ENCODE assay signal across 2 cellular contexts in genomic region chr6:114153448-114153847, GRCh38.
TF ChIP-seq lines count a peak whose summit lies in the region.

No MANE protein-coding gene starts in this region.

TF ChIP-seq in GM23338, 12 proteins besides CTCF, POLR2A, EP300 and RAD21 (continued from another document):
- TF ChIP-seq, protein P1, sequence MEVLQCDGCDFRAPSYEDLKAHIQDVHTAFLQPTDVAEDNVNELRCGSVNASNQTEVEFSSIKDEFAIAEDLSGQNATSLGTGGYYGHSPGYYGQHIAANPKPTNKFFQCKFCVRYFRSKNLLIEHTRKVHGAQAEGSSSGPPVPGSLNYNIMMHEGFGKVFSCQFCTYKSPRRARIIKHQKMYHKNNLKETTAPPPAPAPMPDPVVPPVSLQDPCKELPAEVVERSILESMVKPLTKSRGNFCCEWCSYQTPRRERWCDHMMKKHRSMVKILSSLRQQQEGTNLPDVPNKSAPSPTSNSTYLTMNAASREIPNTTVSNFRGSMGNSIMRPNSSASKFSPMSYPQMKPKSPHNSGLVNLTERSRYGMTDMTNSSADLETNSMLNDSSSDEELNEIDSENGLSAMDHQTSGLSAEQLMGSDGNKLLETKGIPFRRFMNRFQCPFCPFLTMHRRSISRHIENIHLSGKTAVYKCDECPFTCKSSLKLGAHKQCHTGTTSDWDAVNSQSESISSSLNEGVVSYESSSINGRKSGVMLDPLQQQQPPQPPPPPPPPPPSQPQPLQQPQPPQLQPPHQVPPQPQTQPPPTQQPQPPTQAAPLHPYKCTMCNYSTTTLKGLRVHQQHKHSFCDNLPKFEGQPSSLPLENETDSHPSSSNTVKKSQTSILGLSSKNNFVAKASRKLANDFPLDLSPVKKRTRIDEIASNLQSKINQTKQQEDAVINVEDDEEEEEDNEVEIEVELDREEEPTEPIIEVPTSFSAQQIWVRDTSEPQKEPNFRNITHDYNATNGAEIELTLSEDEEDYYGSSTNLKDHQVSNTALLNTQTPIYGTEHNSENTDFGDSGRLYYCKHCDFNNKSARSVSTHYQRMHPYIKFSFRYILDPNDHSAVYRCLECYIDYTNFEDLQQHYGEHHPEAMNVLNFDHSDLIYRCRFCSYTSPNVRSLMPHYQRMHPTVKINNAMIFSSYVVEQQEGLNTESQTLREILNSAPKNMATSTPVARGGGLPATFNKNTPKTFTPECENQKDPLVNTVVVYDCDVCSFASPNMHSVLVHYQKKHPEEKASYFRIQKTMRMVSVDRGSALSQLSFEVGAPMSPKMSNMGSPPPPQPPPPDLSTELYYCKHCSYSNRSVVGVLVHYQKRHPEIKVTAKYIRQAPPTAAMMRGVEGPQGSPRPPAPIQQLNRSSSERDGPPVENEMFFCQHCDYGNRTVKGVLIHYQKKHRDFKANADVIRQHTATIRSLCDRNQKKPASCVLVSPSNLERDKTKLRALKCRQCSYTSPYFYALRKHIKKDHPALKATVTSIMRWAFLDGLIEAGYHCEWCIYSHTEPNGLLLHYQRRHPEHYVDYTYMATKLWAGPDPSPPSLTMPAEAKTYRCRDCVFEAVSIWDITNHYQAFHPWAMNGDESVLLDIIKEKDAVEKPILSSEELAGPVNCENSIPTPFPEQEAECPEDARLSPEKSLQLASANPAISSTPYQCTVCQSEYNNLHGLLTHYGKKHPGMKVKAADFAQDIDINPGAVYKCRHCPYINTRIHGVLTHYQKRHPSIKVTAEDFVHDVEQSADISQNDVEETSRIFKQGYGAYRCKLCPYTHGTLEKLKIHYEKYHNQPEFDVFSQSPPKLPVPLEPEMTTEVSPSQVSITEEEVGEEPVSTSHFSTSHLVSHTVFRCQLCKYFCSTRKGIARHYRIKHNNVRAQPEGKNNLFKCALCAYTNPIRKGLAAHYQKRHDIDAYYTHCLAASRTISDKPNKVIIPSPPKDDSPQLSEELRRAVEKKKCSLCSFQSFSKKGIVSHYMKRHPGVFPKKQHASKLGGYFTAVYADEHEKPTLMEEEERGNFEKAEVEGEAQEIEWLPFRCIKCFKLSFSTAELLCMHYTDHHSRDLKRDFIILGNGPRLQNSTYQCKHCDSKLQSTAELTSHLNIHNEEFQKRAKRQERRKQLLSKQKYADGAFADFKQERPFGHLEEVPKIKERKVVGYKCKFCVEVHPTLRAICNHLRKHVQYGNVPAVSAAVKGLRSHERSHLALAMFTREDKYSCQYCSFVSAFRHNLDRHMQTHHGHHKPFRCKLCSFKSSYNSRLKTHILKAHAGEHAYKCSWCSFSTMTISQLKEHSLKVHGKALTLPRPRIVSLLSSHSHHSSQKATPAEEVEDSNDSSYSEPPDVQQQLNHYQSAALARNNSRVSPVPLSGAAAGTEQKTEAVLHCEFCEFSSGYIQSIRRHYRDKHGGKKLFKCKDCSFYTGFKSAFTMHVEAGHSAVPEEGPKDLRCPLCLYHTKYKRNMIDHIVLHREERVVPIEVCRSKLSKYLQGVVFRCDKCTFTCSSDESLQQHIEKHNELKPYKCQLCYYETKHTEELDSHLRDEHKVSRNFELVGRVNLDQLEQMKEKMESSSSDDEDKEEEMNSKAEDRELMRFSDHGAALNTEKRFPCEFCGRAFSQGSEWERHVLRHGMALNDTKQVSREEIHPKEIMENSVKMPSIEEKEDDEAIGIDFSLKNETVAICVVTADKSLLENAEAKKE (CRISPR knock-in tag; IDR thresholded peaks at IDR 0.05), result no peak
- no peak for TF ChIP-seq ZNF331 (CRISPR knock-in tag; IDR thresholded peaks at IDR 0.05; ENCODE audit: low read depth)
- TF ChIP-seq STAT1 (IDR thresholded peaks at IDR 0.05; ENCODE audit: unreplicated experiment), result no peak
- no peak for TF ChIP-seq EZH2 (IDR thresholded peaks at IDR 0.05; ENCODE audit: low read depth, unreplicated experiment)
- no peak for TF ChIP-seq EZH2phosphoT487 (IDR thresholded peaks at IDR 0.05; ENCODE audit: unreplicated experiment)
- no peak for TF ChIP-seq ZNF114 (CRISPR knock-in tag; IDR thresholded peaks at IDR 0.05)
- TF ChIP-seq, protein P2, sequence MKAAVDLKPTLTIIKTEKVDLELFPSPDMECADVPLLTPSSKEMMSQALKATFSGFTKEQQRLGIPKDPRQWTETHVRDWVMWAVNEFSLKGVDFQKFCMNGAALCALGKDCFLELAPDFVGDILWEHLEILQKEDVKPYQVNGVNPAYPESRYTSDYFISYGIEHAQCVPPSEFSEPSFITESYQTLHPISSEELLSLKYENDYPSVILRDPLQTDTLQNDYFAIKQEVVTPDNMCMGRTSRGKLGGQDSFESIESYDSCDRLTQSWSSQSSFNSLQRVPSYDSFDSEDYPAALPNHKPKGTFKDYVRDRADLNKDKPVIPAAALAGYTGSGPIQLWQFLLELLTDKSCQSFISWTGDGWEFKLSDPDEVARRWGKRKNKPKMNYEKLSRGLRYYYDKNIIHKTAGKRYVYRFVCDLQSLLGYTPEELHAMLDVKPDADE (IDR thresholded peaks at IDR 0.05), result no peak

TF ChIP-seq in WTC11, 78 proteins besides CTCF, POLR2A, EP300 and RAD21 (continued from another document):
- TF ChIP-seq, protein P3, sequence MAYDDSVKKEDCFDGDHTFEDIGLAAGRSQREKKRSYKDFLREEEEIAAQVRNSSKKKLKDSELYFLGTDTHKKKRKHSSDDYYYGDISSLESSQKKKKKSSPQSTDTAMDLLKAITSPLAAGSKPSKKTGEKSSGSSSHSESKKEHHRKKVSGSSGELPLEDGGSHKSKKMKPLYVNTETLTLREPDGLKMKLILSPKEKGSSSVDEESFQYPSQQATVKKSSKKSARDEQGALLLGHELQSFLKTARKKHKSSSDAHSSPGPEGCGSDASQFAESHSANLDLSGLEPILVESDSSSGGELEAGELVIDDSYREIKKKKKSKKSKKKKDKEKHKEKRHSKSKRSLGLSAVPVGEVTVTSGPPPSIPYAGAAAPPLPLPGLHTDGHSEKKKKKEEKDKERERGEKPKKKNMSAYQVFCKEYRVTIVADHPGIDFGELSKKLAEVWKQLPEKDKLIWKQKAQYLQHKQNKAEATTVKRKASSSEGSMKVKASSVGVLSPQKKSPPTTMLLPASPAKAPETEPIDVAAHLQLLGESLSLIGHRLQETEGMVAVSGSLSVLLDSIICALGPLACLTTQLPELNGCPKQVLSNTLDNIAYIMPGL (CRISPR knock-in tag; IDR thresholded peaks at IDR 0.05), result no peak
- TF ChIP-seq TEAD4 (CRISPR knock-in tag; IDR thresholded peaks at IDR 0.05), result no peak
- TF ChIP-seq NFE2L1 (CRISPR knock-in tag; IDR thresholded peaks at IDR 0.05), result no peak
- TF ChIP-seq FOXK1 (CRISPR knock-in tag; IDR thresholded peaks at IDR 0.05), result no peak
- no peak for TF ChIP-seq JUN (CRISPR knock-in tag; IDR thresholded peaks at IDR 0.05)
- TF ChIP-seq USF2 (CRISPR knock-in tag; IDR thresholded peaks at IDR 0.05), result no peak
- TF ChIP-seq ESRRA (CRISPR knock-in tag; IDR thresholded peaks at IDR 0.05; ENCODE audit: borderline replicate concordance), result no peak
- no peak for TF ChIP-seq ZNF317 (CRISPR knock-in tag; IDR thresholded peaks at IDR 0.05; ENCODE audit: borderline replicate concordance, low read depth)
- TF ChIP-seq CDX4 (CRISPR knock-in tag; IDR thresholded peaks at IDR 0.05; ENCODE audit: borderline replicate concordance), result no peak
- no peak for TF ChIP-seq SP1 (CRISPR knock-in tag; conservative IDR thresholded peaks at IDR 0.05)
- no peak for TF ChIP-seq CREB1 (CRISPR knock-in tag; IDR thresholded peaks at IDR 0.05)
